ENCODE assay signal across 15 cellular contexts in genomic region chr11:103993502-103993901, GRCh38. TPM values are rescaled to one million over a fixed set of nuclear protein-coding genes. Genes with fewer than 3 reads are reported as not detected.
A peak's percentile ranks its signal among the peaks of the same experiment; 100 is the strongest.
DNase-seq lines count a peak whose midpoint lies in the region; FAIRE-seq and TF ChIP-seq lines count a peak whose summit lies in the region.
"Had no signal": no experiment of that assay in that cellular context is flagged by ENCODE, and none has a peak within 500 bp of the region (broad histone marks: within the 10 kb centered on the region; RNA-seq: fewer than 3 reads in every experiment).

No MANE protein-coding gene starts in this region.

- FAIRE-seq in GM12891 (lab: Jason Lieb, UNC), result no peak

- peak overlapping the region in 3 of 5 experiments; percentile 0 to 30 (median 11) for H3K27ac Mint-ChIP-seq in brain
- H3K27ac Mint-ChIP-seq: CD4-positive, alpha-beta memory T cell; GM23338 had no signal

- DNase-seq in AG10803 (ENCODE audit: low read depth), result peak; percentile 80
- DNase-seq in NCI-H524 (lab: John Stamatoyannopoulos, UW), result peak; percentile 44 to 81
- peak; percentile 68 for DNase-seq in fibroblast of the aortic adventitia (ENCODE audit: low read depth)
- DNase-seq in nucleus accumbens (lab: John Stamatoyannopoulos, UW), result no peak
- no peak for DNase-seq in GM19240 (ENCODE audit: insufficient read length, low spot score)
- DNase-seq in GM12891 (ENCODE audit: insufficient read length, low spot score), result no peak
- DNase-seq: 8988T; ACHN; BE2C; CD4-positive, alpha-beta memory T cell; DMS79; H7 had no signal

- H3K9me3 Mint-ChIP-seq in brain, result no peaks in the 10 kb centered on the region
- H3K9me3 Mint-ChIP-seq: GM23338 had no signal

- H3K4me1 Mint-ChIP-seq in brain, result peaks cover 16% of the 10 kb centered on the region
- H3K4me1 Mint-ChIP-seq: CD4-positive, alpha-beta memory T cell; GM23338 had no signal

- TF ChIP-seq CTCF in AG10803 (conservative IDR thresholded peaks at IDR 0.05; ENCODE audit: low read length) (no peak), brain (conservative IDR thresholded peaks at IDR 0.05) (no peak), fibroblast of the aortic adventitia (IDR thresholded peaks at IDR 0.05; ENCODE audit: insufficient read depth, low read length) (no peak)

- peaks cover 4% of the 10 kb centered on the region for H3K27me3 Mint-ChIP-seq in brain

- H3K4me3 ChIP-seq in AG10803 (ENCODE audit: low read length) (no peak overlapping the region), fibroblast of the aortic adventitia (ENCODE audit: low read depth, low read length) (no peak overlapping the region)
- H3K4me3 ChIP-seq: GM23338 had no signal

- no peak for TF ChIP-seq POLR2A in GM12891 (IDR thresholded peaks at IDR 0.05; ENCODE audit: low read depth, low read length)

- no peak overlapping the region for H3K4me3 Mint-ChIP-seq in brain
- H3K4me3 Mint-ChIP-seq: CD4-positive, alpha-beta memory T cell; GM23338 had no signal

- H3K36me3 Mint-ChIP-seq in brain, result no peaks in the 10 kb centered on the region
- H3K36me3 Mint-ChIP-seq: CD4-positive, alpha-beta memory T cell had no signal

TF ChIP-seq in GM12891, 5 proteins besides CTCF, POLR2A, EP300 and RAD21:
- TF ChIP-seq PAX5 (IDR thresholded peaks at IDR 0.05; ENCODE audit: insufficient read depth, low read length, severe bottlenecking) (no peak), TAF1 (IDR thresholded peaks at IDR 0.05; ENCODE audit: low read depth, low read length) (no peak), POU2F2 (IDR thresholded peaks at IDR 0.05; ENCODE audit: low read depth, low read length) (no peak), SPI1 (IDR thresholded peaks at IDR 0.05; ENCODE audit: low read depth, low read length) (no peak), POLR2AphosphoS5 (IDR thresholded peaks at IDR 0.05; ENCODE audit: low read depth, low read length) (no peak)

RNA-seq across cellular contexts. Expression of gene DDI1, which starts 42.9 kb away (rescaled TPM):
- polyA plus RNA-seq in brain (ENCODE audit: insufficient read depth, low read depth, low replicate concordance), result not detected
- total RNA-seq in fibroblast of the aortic adventitia (ENCODE audit: low replicate concordance), result not detected in 2 replicates
- polyA plus RNA-seq in GM12891 (2012; ENCODE audit: low read depth, missing spikeins), result not detected
- total RNA-seq: CD4-positive, alpha-beta memory T cell; G401; GM23338; H7 had no signal
- polyA plus RNA-seq: CD4-positive, alpha-beta memory T cell had no signal

Comparison
In these comparisons a context has a peak if more than half of its experiments do, and no peak if none do; other contexts are left out.
1. DNase-seq: peak in AG10803 (single experiment), NCI-H524 (2 of 2) and fibroblast of the aortic adventitia (single experiment); none in nucleus accumbens (0 of 56), GM19240 (single experiment) and GM12891 (single experiment).